In the genomic region with DNA sequence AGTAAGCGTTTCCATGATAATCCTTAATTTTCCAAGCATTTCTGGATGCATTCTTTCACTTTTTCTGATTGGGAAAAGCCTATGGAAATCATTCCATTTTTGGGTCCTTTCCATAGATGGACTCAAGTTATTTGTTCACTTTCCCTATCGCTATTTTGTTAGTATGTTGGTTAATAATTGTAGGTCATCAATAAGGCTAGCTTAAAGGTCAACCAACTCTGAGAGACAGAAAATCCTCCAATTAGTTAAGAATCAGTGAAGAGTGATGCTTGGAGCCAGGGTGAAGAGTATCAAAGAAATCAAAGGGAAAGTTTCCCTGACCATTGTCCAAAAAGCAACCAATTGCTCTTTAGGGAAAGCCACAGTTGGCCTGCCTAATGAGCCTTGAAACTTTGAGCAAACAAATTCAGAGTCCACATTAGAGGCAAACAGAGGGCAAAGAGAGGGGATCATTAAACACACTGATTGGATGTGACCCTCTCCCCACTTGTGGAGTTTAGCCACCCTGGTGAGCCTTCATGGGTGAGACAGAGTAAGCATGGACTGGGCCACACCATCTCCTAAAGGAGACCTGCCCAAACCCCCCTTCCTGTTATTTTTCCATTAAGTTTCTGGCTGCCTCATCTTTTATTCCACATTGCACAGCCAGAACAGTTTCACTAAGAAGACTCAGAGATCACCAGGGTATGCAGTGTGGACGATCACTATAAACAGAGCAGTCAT, we compare ENCODE assay signal across 1 cellular context.
A peak's percentile ranks its signal among the peaks of the same experiment; 100 is the strongest.
TF ChIP-seq lines count a peak whose summit lies in the region.

No MANE protein-coding gene starts in this region.

TF ChIP-seq in HepG2, 621 proteins besides CTCF, POLR2A, EP300 and RAD21 (continued from another document and continues in another):
- TF ChIP-seq, protein P1, sequence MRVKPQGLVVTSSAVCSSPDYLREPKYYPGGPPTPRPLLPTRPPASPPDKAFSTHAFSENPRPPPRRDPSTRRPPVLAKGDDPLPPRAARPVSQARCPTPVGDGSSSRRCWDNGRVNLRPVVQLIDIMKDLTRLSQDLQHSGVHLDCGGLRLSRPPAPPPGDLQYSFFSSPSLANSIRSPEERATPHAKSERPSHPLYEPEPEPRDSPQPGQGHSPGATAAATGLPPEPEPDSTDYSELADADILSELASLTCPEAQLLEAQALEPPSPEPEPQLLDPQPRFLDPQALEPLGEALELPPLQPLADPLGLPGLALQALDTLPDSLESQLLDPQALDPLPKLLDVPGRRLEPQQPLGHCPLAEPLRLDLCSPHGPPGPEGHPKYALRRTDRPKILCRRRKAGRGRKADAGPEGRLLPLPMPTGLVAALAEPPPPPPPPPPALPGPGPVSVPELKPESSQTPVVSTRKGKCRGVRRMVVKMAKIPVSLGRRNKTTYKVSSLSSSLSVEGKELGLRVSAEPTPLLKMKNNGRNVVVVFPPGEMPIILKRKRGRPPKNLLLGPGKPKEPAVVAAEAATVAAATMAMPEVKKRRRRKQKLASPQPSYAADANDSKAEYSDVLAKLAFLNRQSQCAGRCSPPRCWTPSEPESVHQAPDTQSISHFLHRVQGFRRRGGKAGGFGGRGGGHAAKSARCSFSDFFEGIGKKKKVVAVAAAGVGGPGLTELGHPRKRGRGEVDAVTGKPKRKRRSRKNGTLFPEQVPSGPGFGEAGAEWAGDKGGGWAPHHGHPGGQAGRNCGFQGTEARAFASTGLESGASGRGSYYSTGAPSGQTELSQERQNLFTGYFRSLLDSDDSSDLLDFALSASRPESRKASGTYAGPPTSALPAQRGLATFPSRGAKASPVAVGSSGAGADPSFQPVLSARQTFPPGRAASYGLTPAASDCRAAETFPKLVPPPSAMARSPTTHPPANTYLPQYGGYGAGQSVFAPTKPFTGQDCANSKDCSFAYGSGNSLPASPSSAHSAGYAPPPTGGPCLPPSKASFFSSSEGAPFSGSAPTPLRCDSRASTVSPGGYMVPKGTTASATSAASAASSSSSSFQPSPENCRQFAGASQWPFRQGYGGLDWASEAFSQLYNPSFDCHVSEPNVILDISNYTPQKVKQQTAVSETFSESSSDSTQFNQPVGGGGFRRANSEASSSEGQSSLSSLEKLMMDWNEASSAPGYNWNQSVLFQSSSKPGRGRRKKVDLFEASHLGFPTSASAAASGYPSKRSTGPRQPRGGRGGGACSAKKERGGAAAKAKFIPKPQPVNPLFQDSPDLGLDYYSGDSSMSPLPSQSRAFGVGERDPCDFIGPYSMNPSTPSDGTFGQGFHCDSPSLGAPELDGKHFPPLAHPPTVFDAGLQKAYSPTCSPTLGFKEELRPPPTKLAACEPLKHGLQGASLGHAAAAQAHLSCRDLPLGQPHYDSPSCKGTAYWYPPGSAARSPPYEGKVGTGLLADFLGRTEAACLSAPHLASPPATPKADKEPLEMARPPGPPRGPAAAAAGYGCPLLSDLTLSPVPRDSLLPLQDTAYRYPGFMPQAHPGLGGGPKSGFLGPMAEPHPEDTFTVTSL (CRISPR knock-in tag; IDR thresholded peaks at IDR 0.05; ENCODE audit: borderline replicate concordance) = peak; percentile 93
- TF ChIP-seq, protein P2, sequence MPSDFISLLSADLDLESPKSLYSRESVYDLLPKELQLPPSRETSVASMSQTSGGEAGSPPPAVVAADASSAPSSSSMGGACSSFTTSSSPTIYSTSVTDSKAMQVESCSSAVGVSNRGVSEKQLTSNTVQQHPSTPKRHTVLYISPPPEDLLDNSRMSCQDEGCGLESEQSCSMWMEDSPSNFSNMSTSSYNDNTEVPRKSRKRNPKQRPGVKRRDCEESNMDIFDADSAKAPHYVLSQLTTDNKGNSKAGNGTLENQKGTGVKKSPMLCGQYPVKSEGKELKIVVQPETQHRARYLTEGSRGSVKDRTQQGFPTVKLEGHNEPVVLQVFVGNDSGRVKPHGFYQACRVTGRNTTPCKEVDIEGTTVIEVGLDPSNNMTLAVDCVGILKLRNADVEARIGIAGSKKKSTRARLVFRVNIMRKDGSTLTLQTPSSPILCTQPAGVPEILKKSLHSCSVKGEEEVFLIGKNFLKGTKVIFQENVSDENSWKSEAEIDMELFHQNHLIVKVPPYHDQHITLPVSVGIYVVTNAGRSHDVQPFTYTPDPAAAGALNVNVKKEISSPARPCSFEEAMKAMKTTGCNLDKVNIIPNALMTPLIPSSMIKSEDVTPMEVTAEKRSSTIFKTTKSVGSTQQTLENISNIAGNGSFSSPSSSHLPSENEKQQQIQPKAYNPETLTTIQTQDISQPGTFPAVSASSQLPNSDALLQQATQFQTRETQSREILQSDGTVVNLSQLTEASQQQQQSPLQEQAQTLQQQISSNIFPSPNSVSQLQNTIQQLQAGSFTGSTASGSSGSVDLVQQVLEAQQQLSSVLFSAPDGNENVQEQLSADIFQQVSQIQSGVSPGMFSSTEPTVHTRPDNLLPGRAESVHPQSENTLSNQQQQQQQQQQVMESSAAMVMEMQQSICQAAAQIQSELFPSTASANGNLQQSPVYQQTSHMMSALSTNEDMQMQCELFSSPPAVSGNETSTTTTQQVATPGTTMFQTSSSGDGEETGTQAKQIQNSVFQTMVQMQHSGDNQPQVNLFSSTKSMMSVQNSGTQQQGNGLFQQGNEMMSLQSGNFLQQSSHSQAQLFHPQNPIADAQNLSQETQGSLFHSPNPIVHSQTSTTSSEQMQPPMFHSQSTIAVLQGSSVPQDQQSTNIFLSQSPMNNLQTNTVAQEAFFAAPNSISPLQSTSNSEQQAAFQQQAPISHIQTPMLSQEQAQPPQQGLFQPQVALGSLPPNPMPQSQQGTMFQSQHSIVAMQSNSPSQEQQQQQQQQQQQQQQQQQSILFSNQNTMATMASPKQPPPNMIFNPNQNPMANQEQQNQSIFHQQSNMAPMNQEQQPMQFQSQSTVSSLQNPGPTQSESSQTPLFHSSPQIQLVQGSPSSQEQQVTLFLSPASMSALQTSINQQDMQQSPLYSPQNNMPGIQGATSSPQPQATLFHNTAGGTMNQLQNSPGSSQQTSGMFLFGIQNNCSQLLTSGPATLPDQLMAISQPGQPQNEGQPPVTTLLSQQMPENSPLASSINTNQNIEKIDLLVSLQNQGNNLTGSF (CRISPR knock-in tag; IDR thresholded peaks at IDR 0.05) = no peak
- peak; percentile 66; the same call in 1 of the 2 replicates for TF ChIP-seq JUN (CRISPR knock-in tag; IDR thresholded peaks at IDR 0.05)
- no peak for TF ChIP-seq ZNF512 (CRISPR knock-in tag; IDR thresholded peaks at IDR 0.05)
- peak; percentile 99 for TF ChIP-seq PAXIP1 (CRISPR knock-in tag; conservative IDR thresholded peaks at IDR 0.05)
- TF ChIP-seq, protein P3, sequence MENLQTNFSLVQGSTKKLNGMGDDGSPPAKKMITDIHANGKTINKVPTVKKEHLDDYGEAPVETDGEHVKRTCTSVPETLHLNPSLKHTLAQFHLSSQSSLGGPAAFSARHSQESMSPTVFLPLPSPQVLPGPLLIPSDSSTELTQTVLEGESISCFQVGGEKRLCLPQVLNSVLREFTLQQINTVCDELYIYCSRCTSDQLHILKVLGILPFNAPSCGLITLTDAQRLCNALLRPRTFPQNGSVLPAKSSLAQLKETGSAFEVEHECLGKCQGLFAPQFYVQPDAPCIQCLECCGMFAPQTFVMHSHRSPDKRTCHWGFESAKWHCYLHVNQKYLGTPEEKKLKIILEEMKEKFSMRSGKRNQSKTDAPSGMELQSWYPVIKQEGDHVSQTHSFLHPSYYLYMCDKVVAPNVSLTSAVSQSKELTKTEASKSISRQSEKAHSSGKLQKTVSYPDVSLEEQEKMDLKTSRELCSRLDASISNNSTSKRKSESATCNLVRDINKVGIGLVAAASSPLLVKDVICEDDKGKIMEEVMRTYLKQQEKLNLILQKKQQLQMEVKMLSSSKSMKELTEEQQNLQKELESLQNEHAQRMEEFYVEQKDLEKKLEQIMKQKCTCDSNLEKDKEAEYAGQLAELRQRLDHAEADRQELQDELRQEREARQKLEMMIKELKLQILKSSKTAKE (CRISPR knock-in tag; IDR thresholded peaks at IDR 0.05; ENCODE audit: borderline replicate concordance) = 0 out of 2 replicates have a peak, but pooled peaks have one; percentile 9
- TF ChIP-seq CENPBD1 (CRISPR knock-in tag; IDR thresholded peaks at IDR 0.05; ENCODE audit: borderline replicate concordance, low read depth) = no peak
- TF ChIP-seq ZBTB21 (CRISPR knock-in tag; IDR thresholded peaks at IDR 0.05) = no peak
- no peak for TF ChIP-seq ZBTB26 (CRISPR knock-in tag; IDR thresholded peaks at IDR 0.05; ENCODE audit: borderline replicate concordance)
- peak; percentile 35; the same call in 1 of the 2 replicates for TF ChIP-seq HMG20A (CRISPR knock-in tag; IDR thresholded peaks at IDR 0.05; ENCODE audit: borderline replicate concordance)
- TF ChIP-seq SETDB1 (CRISPR knock-in tag; IDR thresholded peaks at IDR 0.05; ENCODE audit: borderline replicate concordance) = no peak
- TF ChIP-seq BCL3 (CRISPR knock-in tag; IDR thresholded peaks at IDR 0.05) = no peak
- TF ChIP-seq NCOA2 (CRISPR knock-in tag; IDR thresholded peaks at IDR 0.05) = peak; percentile 83
- peak; percentile 77 for TF ChIP-seq ZNF264 (CRISPR knock-in tag; IDR thresholded peaks at IDR 0.05)
- no peak for TF ChIP-seq ATM (IDR thresholded peaks at IDR 0.05; ENCODE audit: borderline replicate concordance)
- TF ChIP-seq ZNF605 (CRISPR knock-in tag; IDR thresholded peaks at IDR 0.05) = peak; percentile 98
- TF ChIP-seq ETV6 (CRISPR knock-in tag; conservative IDR thresholded peaks at IDR 0.05) = no peak
- TF ChIP-seq ZBTB3 (CRISPR knock-in tag; IDR thresholded peaks at IDR 0.05; ENCODE audit: borderline replicate concordance, low read depth) = 0 out of 2 replicates have a peak, but pooled peaks have one; percentile 18
- TF ChIP-seq ZNF430 (CRISPR knock-in tag; IDR thresholded peaks at IDR 0.05) = 0 out of 2 replicates have a peak, but pooled peaks have one; percentile 48
- TF ChIP-seq, protein P4, sequence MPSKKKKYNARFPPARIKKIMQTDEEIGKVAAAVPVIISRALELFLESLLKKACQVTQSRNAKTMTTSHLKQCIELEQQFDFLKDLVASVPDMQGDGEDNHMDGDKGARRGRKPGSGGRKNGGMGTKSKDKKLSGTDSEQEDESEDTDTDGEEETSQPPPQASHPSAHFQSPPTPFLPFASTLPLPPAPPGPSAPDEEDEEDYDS (CRISPR knock-in tag; IDR thresholded peaks at IDR 0.05) = peak; percentile 53; the same call in 1 of the 2 replicates
- peak; percentile 65; the same call in 1 of the 2 replicates for TF ChIP-seq NFKBIZ (CRISPR knock-in tag; IDR thresholded peaks at IDR 0.05)
- no peak for TF ChIP-seq KMT2A (CRISPR knock-in tag; IDR thresholded peaks at IDR 0.05)
- TF ChIP-seq ZMYM4 (CRISPR knock-in tag; IDR thresholded peaks at IDR 0.05) = peak; percentile 96
- peak; percentile 96 for TF ChIP-seq PITX1 (CRISPR knock-in tag; IDR thresholded peaks at IDR 0.05)
- 0 out of 2 replicates have a peak, but pooled peaks have one; percentile 8 for TF ChIP-seq ZNF816 (CRISPR knock-in tag; IDR thresholded peaks at IDR 0.05; ENCODE audit: borderline replicate concordance)
- TF ChIP-seq PPARG (CRISPR knock-in tag; conservative IDR thresholded peaks at IDR 0.05) = peak; percentile 90
- no peak for TF ChIP-seq ZBTB42 (CRISPR knock-in tag; IDR thresholded peaks at IDR 0.05)
